Comparison of ENCODE assay signal across 8 cellular contexts in genomic region chr2:4354678-4355077, GRCh38.
DNase-seq lines count a peak whose midpoint lies in the region; ATAC-seq, FAIRE-seq and TF ChIP-seq lines count a peak whose summit lies in the region.

No MANE protein-coding gene starts in this region.

- H2AFZ ChIP-seq in astrocyte (ENCODE audit: low read depth, low read length) = no peak overlapping the region

- no peak overlapping the region for H3K9ac ChIP-seq in astrocyte (ENCODE audit: low read length)

- no peak overlapping the region for H3K4me3 ChIP-seq in astrocyte (ENCODE audit: insufficient read depth, low read depth, low read length)
- no peak overlapping the region for H3K4me3 ChIP-seq in pancreas
- H3K4me3 ChIP-seq in ovary = no peak overlapping the region

- H3K9me3 ChIP-seq in astrocyte (ENCODE audit: insufficient read depth, low read depth, low read length) = peaks cover 4% of the 10 kb centered on the region
- no peaks in the 10 kb centered on the region for H3K9me3 ChIP-seq in pancreas
- no peaks in the 10 kb centered on the region for H3K9me3 ChIP-seq in ovary

- H3K27me3 ChIP-seq in astrocyte (ENCODE audit: insufficient read depth, low read length) = no peaks in the 10 kb centered on the region
- no peaks in the 10 kb centered on the region for H3K27me3 ChIP-seq in pancreas
- H3K27me3 ChIP-seq in ovary = no peaks in the 10 kb centered on the region

- H3K4me1 Mint-ChIP-seq in astrocyte (ENCODE audit: low read depth, unreplicated experiment) = no peaks in the 10 kb centered on the region

- no peak overlapping the region for H3K27ac Mint-ChIP-seq in astrocyte (ENCODE audit: unreplicated experiment)

- TF ChIP-seq POLR2A in ovary (IDR thresholded peaks at IDR 0.05) = no peak

- TF ChIP-seq CTCF in astrocyte (IDR thresholded peaks at IDR 0.05; ENCODE audit: insufficient read depth, low read depth, low read length) = no peak
- peak; percentile 18 to 37 (median 20) for TF ChIP-seq CTCF in pancreas (IDR thresholded peaks at IDR 0.05)
- no peak for TF ChIP-seq CTCF in ovary (IDR thresholded peaks at IDR 0.05)

- no peaks in the 10 kb centered on the region for H3K79me2 ChIP-seq in astrocyte (ENCODE audit: insufficient read depth, low read length)

- H3K27ac ChIP-seq in astrocyte (ENCODE audit: low read depth, low read length) (peak overlapping the region; percentile 31), pancreas (no peak overlapping the region), ovary (no peak overlapping the region)

- H3K27me3 Mint-ChIP-seq in astrocyte (ENCODE audit: low read depth, unreplicated experiment) = no peaks in the 10 kb centered on the region

- no peak overlapping the region for H3K4me3 Mint-ChIP-seq in astrocyte (ENCODE audit: unreplicated experiment)

- FAIRE-seq in astrocyte (lab: Jason Lieb, UNC) (no peak), pancreas (lab: Jason Lieb, UNC) (no peak)

- intact Hi-C loops in pancreas (cut with DNase I) = no loop called here
- intact Hi-C loops in ovary (cut with DNase I) = no loop called here

- H3K9me3 Mint-ChIP-seq in astrocyte (ENCODE audit: unreplicated experiment) = no peaks in the 10 kb centered on the region

- 47 to 50% methylated on average over 10 of the region's 10 CpGs for WGBS in pancreas, 2 donors
- 67 to 73% (median 72%) methylated on average over 10 of the region's 10 CpGs for WGBS in ovary, 3 donors

- ATAC-seq in pancreas (peak in 3 of 4 donors; percentile 35 to 65 (median 64)), HG03175 (IDR thresholded peaks at IDR 0.05; ENCODE audit: unreplicated experiment) (no peak)

- H3K4me1 ChIP-seq in astrocyte (ENCODE audit: insufficient read depth, low read length) = no peaks in the 10 kb centered on the region
- peaks cover 0 to 3% (median 0%) of the 10 kb centered on the region in 3 donors for H3K4me1 ChIP-seq in pancreas
- no peaks in the 10 kb centered on the region for H3K4me1 ChIP-seq in ovary (ENCODE audit: insufficient read depth)

- no peaks in the 10 kb centered on the region for H3K36me3 Mint-ChIP-seq in astrocyte (ENCODE audit: low read depth, unreplicated experiment)

- TF ChIP-seq EP300 in ovary (IDR thresholded peaks at IDR 0.05) = no peak

- H3K36me3 ChIP-seq in astrocyte (ENCODE audit: insufficient read depth, low read length) (no peaks in the 10 kb centered on the region), pancreas (no peaks in the 10 kb centered on the region), ovary (no peaks in the 10 kb centered on the region)

- no peak overlapping the region for H3K4me2 ChIP-seq in astrocyte (ENCODE audit: low read length)

- DNase-seq in NCI-H748 (lab: John Stamatoyannopoulos, UW; ENCODE audit: unreplicated experiment) (peak; percentile 62), NCI-H748 treated with DMSO at 0.1 percent for 48 hours (lab: John Stamatoyannopoulos, UW) (no peak), Kasumi-1 (lab: John Stamatoyannopoulos, UW) (peak; percentile 58 to 73), astrocyte (ENCODE audit: low read depth) (no peak), pancreas (peak in 4 of 6 donors; percentile 14 to 57 (median 32)), ovary (no peak)
- DNase-seq in activated CD4-positive, CD25-positive, alpha-beta regulatory T cell (lab: John Stamatoyannopoulos, UW) = no peak

- H4K20me1 ChIP-seq in astrocyte (ENCODE audit: insufficient read depth, low read length) = no peaks in the 10 kb centered on the region

Comparison
In these comparisons a context has a peak if more than half of its experiments do, and no peak if none do; other contexts are left out.
1. DNase-seq: peak in NCI-H748 (single experiment), Kasumi-1 (2 of 2) and pancreas (4 of 6); none in NCI-H748 treated with DMSO at 0.1 percent for 48 hours (single experiment), astrocyte (single experiment), activated CD4-positive, CD25-positive, alpha-beta regulatory T cell (0 of 4) and ovary (0 of 5).
2. CTCF ChIP-seq: peak in pancreas (4 of 4); none in astrocyte (single experiment) and ovary (0 of 3).